In genomic region chr2:119769645-119770044, GRCh38 we compare ENCODE assay signal across 30 cellular contexts.
"Had no signal": no experiment of that assay in that cellular context is flagged by ENCODE, and none has a peak within 500 bp of the region (broad histone marks: within the 10 kb centered on the region; RNA-seq: fewer than 3 reads in every experiment).

No MANE protein-coding gene starts in this region.

- H3K27me3 ChIP-seq: ascending aorta, cardiac muscle cell had no signal

- DNase-seq: activated B cell treated with CpG ODN at 0.5 μM for 24 hours; activated CD4-positive, alpha-beta memory T cell treated with anti-CD3 and anti-CD28 coated beads for 36 hours; activated CD4-positive, alpha-beta T cell treated with anti-CD3 and anti-CD28 coated beads for 4 hours; activated CD4-positive, alpha-beta T cell treated with anti-CD3 and anti-CD28 coated beads, Interleukin-2, amount 10 ng/mL, durations not matched to agents 24 days and 14 days; activated CD4-positive, alpha-beta T cell treated with anti-CD3 and anti-CD28 coated beads, Interleukin-2, amount 50 U/mL, for 1 hour; activated CD4-positive, alpha-beta T cell treated with anti-CD3 and anti-CD28 coated beads, Interleukin-2, amount 50 U/mL, for 4 hours; activated CD4-positive, CD25-positive, alpha-beta regulatory T cell treated with anti-CD3 and anti-CD28 coated beads, Interleukin-2, amount 50 U/mL, for 72 hours; activated CD8-positive, alpha-beta memory T cell treated with anti-CD3 and anti-CD28 coated beads, Interleukin-2, amount 50 U/mL, for 4 hours; activated CD8-positive, alpha-beta T cell treated with anti-CD3 and anti-CD28 coated beads for 36 hours; activated effector memory CD4-positive, alpha-beta T cell treated with anti-CD3 and anti-CD28 coated beads, Interleukin-2, amount 50 U/mL, for 16 hours; activated naive CD4-positive, alpha-beta T cell treated with anti-CD3 and anti-CD28 coated beads, Interleukin-2, amount 10 ng/mL, durations not matched to agents 7 days and 5 days; activated naive CD4-positive, alpha-beta T cell treated with Interleukin-2 at 50 U/mL for 16 hours; activated naive CD8-positive, alpha-beta T cell treated with anti-CD3 and anti-CD28 coated beads, Interleukin-2, amount 10 ng/mL, durations not matched to agents 7 days and 5 days; activated naive CD8-positive, alpha-beta T cell treated with anti-CD3 and anti-CD28 coated beads, Interleukin-2, amount 50 U/mL, for 24 hours; activated T-cell treated with anti-CD3 and anti-CD28 coated beads for 4 hours; activated T-cell treated with anti-CD3 and anti-CD28 coated beads, Interleukin-2, amount 50 U/mL, for 1 hour; activated T-cell treated with anti-CD3 and anti-CD28 coated beads, Interleukin-2, amount 50 U/mL, for 4 hours; activated T-cell treated with anti-CD3 and anti-CD28 coated beads, Interleukin-2, amount 50 U/mL, for 72 hours; amygdala; anterior cingulate cortex; caudate nucleus; cerebellar nuclear complex; T-helper 1 cell; T-helper 2 cell; T-helper 9 cell had no signal

- H3K9me3 ChIP-seq: ascending aorta had no signal

- FAIRE-seq: bronchial epithelial cell, TTC549 had no signal

- H3K36me3 ChIP-seq: ascending aorta had no signal

- H3K27ac ChIP-seq: ascending aorta, cardiac muscle cell had no signal

- H3K4me3 ChIP-seq: ascending aorta, cardiac muscle cell had no signal

- ATAC-seq: activated CD8-positive, alpha-beta T cell treated with anti-CD3 and anti-CD28 coated beads for 36 hours; activated naive CD8-positive, alpha-beta T cell treated with anti-CD3 and anti-CD28 coated beads, Interleukin-2, amount 50 U/mL, for 24 hours; activated T-cell treated with anti-CD3 and anti-CD28 coated beads, Interleukin-2, amount 50 U/mL, for 4 hours; activated T-cell treated with anti-CD3 and anti-CD28 coated beads, Interleukin-2, amount 50 U/mL, for 72 hours; activated T-helper 17 cell treated with anti-CD3 and anti-CD28 coated beads, Interleukin-2, amount 50 U/mL, for 72 hours had no signal

- H3K4me1 ChIP-seq: ascending aorta had no signal
